Comparison of ENCODE assay signal across 19 cellular contexts in genomic region chrX:105865709-105866108, GRCh38. TPM values are rescaled to one million over a fixed set of nuclear protein-coding genes. Genes with fewer than 3 reads are reported as not detected.
DNase-seq lines count a peak whose midpoint lies in the region; ATAC-seq and TF ChIP-seq lines count a peak whose summit lies in the region.
"Had no signal": no experiment of that assay in that cellular context is flagged by ENCODE, and none has a peak within 500 bp of the region (broad histone marks: within the 10 kb centered on the region; RNA-seq: fewer than 3 reads in every experiment).

No MANE protein-coding gene starts in this region.

- H3K27ac ChIP-seq in left lung (no peak overlapping the region), thyroid gland (no peak overlapping the region)

- WGBS in thyroid gland, 2 donors: 31 to 33% methylated on average over 3 of the region's 3 CpGs

- DNase-seq in epithelial cell of esophagus (ENCODE audit: low read depth) (peak; percentile 9), left lung (no peak), thyroid gland (peak; percentile 19 to 25), nucleus accumbens (lab: John Stamatoyannopoulos, UW) (no peak), SW 1271 (lab: John Stamatoyannopoulos, UW) (no peak), foreskin fibroblast (no peak)
- DNase-seq: C1 segment of cervical spinal cord; Calu3; CD4-positive, alpha-beta memory T cell; COR-L47; DMS53; DMS79 treated with DMSO at 0.1 percent for 48 hours; GF-D8; H9 had no signal

- H3K4me3 ChIP-seq in epithelial cell of esophagus (ENCODE audit: low read length) (no peak overlapping the region), left lung (no peak overlapping the region), thyroid gland (replicated peaks in 1 of 3) (no peak overlapping the region), foreskin fibroblast (ENCODE audit: low read depth in 1 of 2, low read length in 2 of 2) (no peak overlapping the region)
- H3K4me3 ChIP-seq: GM23338 had no signal

- H3K4me1 ChIP-seq in left lung (no peaks in the 10 kb centered on the region), thyroid gland (no peaks in the 10 kb centered on the region)

- H3K36me3 ChIP-seq in left lung (no peaks in the 10 kb centered on the region), thyroid gland (no peaks in the 10 kb centered on the region)

- ATAC-seq in left lung: peak; percentile 75
- ATAC-seq: GM23338, HCT116 had no signal

- H3K27me3 ChIP-seq in left lung: no peaks in the 10 kb centered on the region
- no peaks in the 10 kb centered on the region for H3K27me3 ChIP-seq in thyroid gland

- H3K9me3 ChIP-seq in left lung: no peaks in the 10 kb centered on the region
- H3K9me3 ChIP-seq in thyroid gland: no peaks in the 10 kb centered on the region

- no peak for TF ChIP-seq POLR2A in thyroid gland (IDR thresholded peaks at IDR 0.05)

- intact Hi-C loops in left lung (cut with DNase I) (no loop called here), thyroid gland (cut with DNase I) (no loop called here)

- TF ChIP-seq CTCF in epithelial cell of esophagus (IDR thresholded peaks at IDR 0.05; ENCODE audit: insufficient read depth, low read depth, low read length, missing control alignments) (no peak), left lung (IDR thresholded peaks at IDR 0.05) (no peak), thyroid gland (IDR thresholded peaks at IDR 0.05) (no peak), foreskin fibroblast (IDR thresholded peaks at IDR 0.05; ENCODE audit: low read depth, low read length) (no peak)

RNA-seq across cellular contexts. Expression of gene NRK, which starts 43.4 kb away (rescaled TPM):
- total RNA-seq in left lung (10 to 100 TPM in 1 of 2 donors, 1 to 10 TPM in 1; 1.1 to 16.1 TPM), thyroid gland (1 to 10 TPM in 3 of 4 donors, under 1 TPM in 1; 0.67 to 1.9 (median 1.4) TPM)
- total RNA-seq: A172; A673; Calu3; CD4-positive, alpha-beta memory T cell; G401 had no signal

Comparison
In these comparisons a context has a peak if more than half of its experiments do, and no peak if none do; other contexts are left out.
1. DNase-seq: peak in epithelial cell of esophagus (single experiment) and thyroid gland (2 of 2); none in left lung (0 of 2), nucleus accumbens (0 of 56), SW 1271 (0 of 2) and foreskin fibroblast (0 of 2).